In genomic region chr19:18203863-18204393, GRCh38 we compare ENCODE assay signal across 8 cellular contexts. TPM values are rescaled to one million over a fixed set of nuclear protein-coding genes. Genes with fewer than 3 reads are reported as not detected.
DNase-seq lines count a peak whose midpoint lies in the region; ATAC-seq and TF ChIP-seq lines count a peak whose summit lies in the region.

Gene RAB3A (minus strand): TSS chr19:18204042. CDS start chr19:18202740, 1,302 bp downstream.

- H3K4me1 Mint-ChIP-seq in activated naive CD8-positive, alpha-beta T cell (ENCODE audit: low read depth), result peaks cover 16% of the 10 kb centered on the region

- DNase-seq in NCI-H1092 treated with DMSO at 0.1 percent for 48 hours (lab: John Stamatoyannopoulos, UW) (peak; percentile 100), glomerular endothelial cell (ENCODE audit: extremely low read depth, low read depth, low spot score) (peak; percentile 97), nucleus accumbens (lab: John Stamatoyannopoulos, UW) (peak; percentile 78 to 100 (median 100)), suprapubic skin (ENCODE audit: low spot score in 2 of 2) (peak; percentile 100)

- peaks cover 27% of the 10 kb centered on the region for H3K4me1 ChIP-seq in suprapubic skin

- no peaks in the 10 kb centered on the region for H3K27me3 ChIP-seq in suprapubic skin

- peak within 1 kb of the TSS; percentile 95 for H3K4me3 Mint-ChIP-seq in activated naive CD8-positive, alpha-beta T cell

- no peak for TF ChIP-seq CTCF in suprapubic skin (IDR thresholded peaks at IDR 0.05)

- peaks cover 4% of the 10 kb centered on the region for H3K27me3 Mint-ChIP-seq in activated naive CD8-positive, alpha-beta T cell

- no CpG with 5 or more reads among the region's 50 CpGs for whole genome bisulfite sequencing in suprapubic skin

- H3K4me3 ChIP-seq in GM08714 (ENCODE audit: low read length) (peak within 1 kb of the TSS; percentile 65), suprapubic skin (peak within 1 kb of the TSS; percentile 58)

- no peaks in the 10 kb centered on the region for H3K9me3 Mint-ChIP-seq in activated naive CD8-positive, alpha-beta T cell (ENCODE audit: low read depth)

- TF ChIP-seq EP300 in suprapubic skin (IDR thresholded peaks at IDR 0.05), result peak; percentile 85

- peaks cover 1% of the 10 kb centered on the region for H3K36me3 ChIP-seq in suprapubic skin

- H3K27ac Mint-ChIP-seq in activated naive CD8-positive, alpha-beta T cell, result peak within 1 kb of the TSS; percentile 83

- TF ChIP-seq POLR2A in suprapubic skin (IDR thresholded peaks at IDR 0.05), result no peak

- ATAC-seq in HG02610 (IDR thresholded peaks at IDR 0.05; ENCODE audit: unreplicated experiment) (peak; percentile 92), SK-N-SH treated with all-trans-retinoic acid at 6 μM for 48 hours (peak; percentile 96)

- H3K27ac ChIP-seq in suprapubic skin, result peak within 1 kb of the TSS; percentile 94

- H3K36me3 Mint-ChIP-seq in activated naive CD8-positive, alpha-beta T cell, result no peaks in the 10 kb centered on the region

- no peaks in the 10 kb centered on the region for H3K9me3 ChIP-seq in suprapubic skin

TF ChIP-seq in SK-N-SH treated with all-trans-retinoic acid at 6 μM for 48 hours, 23 proteins besides CTCF, POLR2A, EP300 and RAD21:
- TF ChIP-seq PPARA (CRISPR knock-in tag; IDR thresholded peaks at IDR 0.05; ENCODE audit: borderline replicate concordance) (no peak), TOX (CRISPR knock-in tag; IDR thresholded peaks at IDR 0.05; ENCODE audit: borderline replicate concordance) (no peak), ISL1 (CRISPR knock-in tag; IDR thresholded peaks at IDR 0.05) (no peak), ZNF8 (CRISPR knock-in tag; IDR thresholded peaks at IDR 0.05) (no peak), OSR1 (CRISPR knock-in tag; IDR thresholded peaks at IDR 0.05) (no peak), ESRRG (CRISPR knock-in tag; IDR thresholded peaks at IDR 0.05) (no peak), ZNF70 (CRISPR knock-in tag; IDR thresholded peaks at IDR 0.05) (no peak), BACH2 (CRISPR knock-in tag; IDR thresholded peaks at IDR 0.05; ENCODE audit: borderline replicate concordance) (no peak), PATZ1 (CRISPR knock-in tag; IDR thresholded peaks at IDR 0.05; ENCODE audit: borderline replicate concordance) (no peak)

RNA-seq across cellular contexts. Expression of gene RAB3A, which starts in this region (rescaled TPM):
- total RNA-seq in glomerular endothelial cell, result 2.6 and 4.1 TPM in 2 replicates
- total RNA-seq in suprapubic skin, result 1 to 10 TPM; 1.9 to 5.3 (median 1.9) TPM

Comparison
In these comparisons a context has a peak if more than half of its experiments do, and no peak if none do; other contexts are left out.
1. Peak in every context shown above with its lines: DNase-seq, ATAC-seq, H3K4me3 ChIP-seq and H3K27ac ChIP-seq.